In the genomic region with DNA sequence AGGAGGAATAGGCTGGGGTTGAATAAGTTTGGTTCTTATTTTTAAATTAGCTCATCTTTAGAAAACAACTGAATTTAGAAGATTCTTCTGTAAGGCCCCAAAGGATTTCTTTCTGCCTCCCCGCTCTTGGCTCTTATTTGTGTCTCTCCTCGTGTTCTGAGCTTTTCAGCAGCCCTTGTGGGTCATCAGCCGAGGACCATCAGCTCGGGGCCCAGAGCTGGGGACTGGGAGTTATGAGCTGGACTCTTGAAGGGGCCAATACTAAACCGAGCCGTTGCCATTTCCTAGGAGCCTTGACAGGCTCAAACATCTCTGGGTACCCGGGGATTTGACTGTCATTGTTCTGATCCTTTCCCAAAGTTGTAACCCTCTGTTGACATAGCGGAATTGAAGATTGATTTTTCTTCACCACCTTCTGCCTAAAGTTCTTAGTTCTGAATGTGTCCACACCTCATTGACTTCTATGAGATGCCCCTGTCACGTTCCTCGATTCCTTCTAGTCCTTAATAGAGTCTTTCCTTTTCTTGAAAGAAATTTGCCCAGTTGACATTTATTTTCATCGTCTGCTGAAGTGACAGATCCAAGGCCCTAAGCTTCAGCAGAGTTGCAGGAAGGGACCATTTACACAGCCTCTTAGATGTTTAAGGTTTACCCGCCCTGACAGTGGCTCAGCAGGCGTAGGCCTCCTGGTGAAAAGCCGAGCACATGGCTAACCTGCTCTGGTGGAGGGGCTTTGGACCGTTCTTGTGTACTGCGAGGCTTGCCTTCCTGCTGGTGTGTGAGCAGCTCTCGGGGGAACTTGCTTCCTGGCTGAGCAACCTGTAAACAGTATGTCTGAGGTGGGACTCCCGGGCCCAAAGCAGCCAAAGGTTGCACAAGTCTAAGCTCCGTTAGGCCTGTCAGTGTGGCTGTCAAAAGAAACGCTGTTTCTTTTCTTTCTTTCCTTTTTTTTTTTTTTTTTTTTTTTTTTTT, we compare ENCODE assay signal across 17 cellular contexts. TPM values are rescaled to one million over a fixed set of nuclear protein-coding genes. Genes with fewer than 3 reads are reported as not detected.
DNase-seq lines count a peak whose midpoint lies in the region; ATAC-seq and TF ChIP-seq lines count a peak whose summit lies in the region.
"Had no signal": no experiment of that assay in that cellular context is flagged by ENCODE, and none has a peak within 500 bp of the region (broad histone marks: within the 10 kb centered on the region; RNA-seq: fewer than 3 reads in every experiment).

No MANE protein-coding gene starts in this region.

- intact Hi-C loops in esophagus squamous epithelium (cut with DNase I), result no loop called here
- intact Hi-C loops in activated CD4-positive, alpha-beta T cell treated with anti-CD3 and anti-CD28 coated beads for 36 hours (cut with DNase I, micrococcal nuclease), result no loop called here

- CTCF ChIA-PET in activated CD4-positive, alpha-beta T cell treated with anti-CD3 and anti-CD28 coated beads for 36 hours (lab: Charles Lee), result interaction anchor here (1.0 to 1.2 kb wide), 3 partner anchors 8 to 158 kb away, joined by 3 to 9 read pairs (median 5); no protein-coding TSS in a partner anchor

- ATAC-seq in activated naive CD8-positive, alpha-beta T cell treated with anti-CD3 and anti-CD28 coated beads, Interleukin-2, amount 50 U/mL, for 24 hours, result no peak
- no peak for ATAC-seq in stimulated activated naive B cell treated with anti-CD40 and anti-IgM and Interleukin-4, amounts not matched to agents 10 μg/mL and 1 μg/mL and 100 μg/mL, for 72 hours (replicated peaks)
- ATAC-seq in activated CD4-positive, alpha-beta T cell treated with anti-CD3 and anti-CD28 coated beads for 36 hours, result no peak
- ATAC-seq: left lung had no signal

- peaks cover 15% of the 10 kb centered on the region for H3K36me3 Mint-ChIP-seq in activated naive CD8-positive, alpha-beta T cell treated with anti-CD3 and anti-CD28 coated beads, Interleukin-2, amount 50 U/mL, for 24 hours (ENCODE audit: low read depth)
- H3K36me3 Mint-ChIP-seq in activated naive CD8-positive, alpha-beta T cell treated with anti-CD3 and anti-CD28 coated beads for 36 hours, result peaks cover 3% of the 10 kb centered on the region
- H3K36me3 Mint-ChIP-seq in osteocyte (ENCODE audit: unreplicated experiment), result peaks cover 35% of the 10 kb centered on the region
- peaks cover 19 to 45% of the 10 kb centered on the region in 2 donors for H3K36me3 Mint-ChIP-seq in stimulated activated naive B cell treated with anti-CD40 and anti-IgM and Interleukin-4, amounts not matched to agents 10 μg/mL and 1 μg/mL and 100 μg/mL, for 72 hours
- H3K36me3 Mint-ChIP-seq in activated CD4-positive, alpha-beta T cell treated with anti-CD3 and anti-CD28 coated beads for 36 hours (ENCODE audit: low read depth), result no peaks in the 10 kb centered on the region
- H3K36me3 Mint-ChIP-seq: activated naive CD8-positive, alpha-beta T cell treated with anti-CD3 and anti-CD28 coated beads, Interleukin-2, amount 10 ng/mL, durations not matched to agents 7 days and 5 days had no signal

- 66 to 73% methylated on average over 11 to 15 of the region's 20 CpGs for WGBS in esophagus squamous epithelium, 2 donors
- 50% methylated on average over 20 of the region's 20 CpGs for WGBS in urinary bladder

- H3K36me3 ChIP-seq in esophagus squamous epithelium, result peaks cover 14 to 89% (median 19%) of the 10 kb centered on the region in 3 donors
- H3K36me3 ChIP-seq in urinary bladder (ENCODE audit: insufficient read depth), result no peaks in the 10 kb centered on the region

- no peak for TF ChIP-seq CTCF in esophagus squamous epithelium (IDR thresholded peaks at IDR 0.05)
- no peak for TF ChIP-seq CTCF in osteocyte (IDR thresholded peaks at IDR 0.05)

- H3K4me1 ChIP-seq in esophagus squamous epithelium (peaks cover 3 to 64% (median 31%) of the 10 kb centered on the region in 3 donors), urinary bladder (ENCODE audit: insufficient read depth) (no peaks in the 10 kb centered on the region)
- H3K4me1 ChIP-seq: testis had no signal

- H3K27ac Mint-ChIP-seq in activated naive CD8-positive, alpha-beta T cell treated with anti-CD3 and anti-CD28 coated beads, Interleukin-2, amount 50 U/mL, for 24 hours, result peak overlapping the region; percentile 12
- H3K27ac Mint-ChIP-seq in activated naive CD8-positive, alpha-beta T cell treated with anti-CD3 and anti-CD28 coated beads for 36 hours, result no peak overlapping the region
- H3K27ac Mint-ChIP-seq in osteocyte (ENCODE audit: unreplicated experiment), result peak overlapping the region; percentile 91
- H3K27ac Mint-ChIP-seq in stimulated activated naive B cell treated with anti-CD40 and anti-IgM and Interleukin-4, amounts not matched to agents 10 μg/mL and 1 μg/mL and 100 μg/mL, for 72 hours, result no peak overlapping the region
- no peak overlapping the region for H3K27ac Mint-ChIP-seq in activated CD4-positive, alpha-beta T cell treated with anti-CD3 and anti-CD28 coated beads for 36 hours
- H3K27ac Mint-ChIP-seq: activated naive CD8-positive, alpha-beta T cell treated with anti-CD3 and anti-CD28 coated beads, Interleukin-2, amount 10 ng/mL, durations not matched to agents 7 days and 5 days had no signal

- H3K27me3 ChIP-seq in esophagus squamous epithelium, result no peaks in the 10 kb centered on the region
- H3K27me3 ChIP-seq: left lung, testis had no signal

- H3K27ac ChIP-seq in esophagus squamous epithelium (peak overlapping the region; percentile 19 to 74 (median 68)), urinary bladder (ENCODE audit: low read depth) (peak overlapping the region; percentile 28)

- H3K4me1 Mint-ChIP-seq in activated naive CD8-positive, alpha-beta T cell treated with anti-CD3 and anti-CD28 coated beads, Interleukin-2, amount 50 U/mL, for 24 hours, result no peaks in the 10 kb centered on the region
- H3K4me1 Mint-ChIP-seq in activated naive CD8-positive, alpha-beta T cell treated with anti-CD3 and anti-CD28 coated beads for 36 hours, result no peaks in the 10 kb centered on the region
- peaks cover 64% of the 10 kb centered on the region for H3K4me1 Mint-ChIP-seq in osteocyte (ENCODE audit: unreplicated experiment)
- peaks cover 0 to 2% of the 10 kb centered on the region in 2 donors for H3K4me1 Mint-ChIP-seq in stimulated activated naive B cell treated with anti-CD40 and anti-IgM and Interleukin-4, amounts not matched to agents 10 μg/mL and 1 μg/mL and 100 μg/mL, for 72 hours
- no peaks in the 10 kb centered on the region for H3K4me1 Mint-ChIP-seq in activated CD4-positive, alpha-beta T cell treated with anti-CD3 and anti-CD28 coated beads for 36 hours
- H3K4me1 Mint-ChIP-seq: activated naive CD8-positive, alpha-beta T cell treated with anti-CD3 and anti-CD28 coated beads, Interleukin-2, amount 10 ng/mL, durations not matched to agents 7 days and 5 days had no signal

- H3K9me3 Mint-ChIP-seq in activated naive CD8-positive, alpha-beta T cell treated with anti-CD3 and anti-CD28 coated beads, Interleukin-2, amount 50 U/mL, for 24 hours, result no peaks in the 10 kb centered on the region
- H3K9me3 Mint-ChIP-seq in activated naive CD8-positive, alpha-beta T cell treated with anti-CD3 and anti-CD28 coated beads for 36 hours, result no peaks in the 10 kb centered on the region
- H3K9me3 Mint-ChIP-seq in osteocyte (ENCODE audit: unreplicated experiment), result no peaks in the 10 kb centered on the region
- no peaks in the 10 kb centered on the region for H3K9me3 Mint-ChIP-seq in stimulated activated naive B cell treated with anti-CD40 and anti-IgM and Interleukin-4, amounts not matched to agents 10 μg/mL and 1 μg/mL and 100 μg/mL, for 72 hours
- no peaks in the 10 kb centered on the region for H3K9me3 Mint-ChIP-seq in activated CD4-positive, alpha-beta T cell treated with anti-CD3 and anti-CD28 coated beads for 36 hours (ENCODE audit: low read depth)
- H3K9me3 Mint-ChIP-seq: activated naive CD8-positive, alpha-beta T cell treated with anti-CD3 and anti-CD28 coated beads, Interleukin-2, amount 10 ng/mL, durations not matched to agents 7 days and 5 days had no signal

- no peak overlapping the region for H3K4me3 Mint-ChIP-seq in activated naive CD8-positive, alpha-beta T cell treated with anti-CD3 and anti-CD28 coated beads, Interleukin-2, amount 50 U/mL, for 24 hours
- no peak overlapping the region for H3K4me3 Mint-ChIP-seq in activated naive CD8-positive, alpha-beta T cell treated with anti-CD3 and anti-CD28 coated beads for 36 hours
- H3K4me3 Mint-ChIP-seq in osteocyte (ENCODE audit: unreplicated experiment), result no peak overlapping the region
- no peak overlapping the region for H3K4me3 Mint-ChIP-seq in stimulated activated naive B cell treated with anti-CD40 and anti-IgM and Interleukin-4, amounts not matched to agents 10 μg/mL and 1 μg/mL and 100 μg/mL, for 72 hours
- H3K4me3 Mint-ChIP-seq in activated CD4-positive, alpha-beta T cell treated with anti-CD3 and anti-CD28 coated beads for 36 hours, result no peak overlapping the region
- H3K4me3 Mint-ChIP-seq: activated naive CD8-positive, alpha-beta T cell treated with anti-CD3 and anti-CD28 coated beads, Interleukin-2, amount 10 ng/mL, durations not matched to agents 7 days and 5 days had no signal

- no peak for TF ChIP-seq POLR2A in esophagus squamous epithelium (IDR thresholded peaks at IDR 0.05)

- H3K4me3 ChIP-seq in esophagus squamous epithelium, result no peak overlapping the region
- no peak overlapping the region for H3K4me3 ChIP-seq in urinary bladder (ENCODE audit: low read depth, low read length)
- H3K4me3 ChIP-seq: left lung, testis had no signal

- POLR2A ChIA-PET in activated CD4-positive, alpha-beta T cell treated with anti-CD3 and anti-CD28 coated beads for 36 hours (lab: Charles Lee), result interaction anchor here (0.6 kb wide), 2 partner anchors 25 to 103 kb away, joined by 3 read pairs; no protein-coding TSS in a partner anchor

- no peaks in the 10 kb centered on the region for H3K27me3 Mint-ChIP-seq in activated naive CD8-positive, alpha-beta T cell treated with anti-CD3 and anti-CD28 coated beads, Interleukin-2, amount 50 U/mL, for 24 hours
- H3K27me3 Mint-ChIP-seq in activated naive CD8-positive, alpha-beta T cell treated with anti-CD3 and anti-CD28 coated beads for 36 hours, result no peaks in the 10 kb centered on the region
- H3K27me3 Mint-ChIP-seq in osteocyte (ENCODE audit: unreplicated experiment), result no peaks in the 10 kb centered on the region
- no peaks in the 10 kb centered on the region for H3K27me3 Mint-ChIP-seq in stimulated activated naive B cell treated with anti-CD40 and anti-IgM and Interleukin-4, amounts not matched to agents 10 μg/mL and 1 μg/mL and 100 μg/mL, for 72 hours
- H3K27me3 Mint-ChIP-seq in activated CD4-positive, alpha-beta T cell treated with anti-CD3 and anti-CD28 coated beads for 36 hours, result no peaks in the 10 kb centered on the region
- H3K27me3 Mint-ChIP-seq: activated naive CD8-positive, alpha-beta T cell treated with anti-CD3 and anti-CD28 coated beads, Interleukin-2, amount 10 ng/mL, durations not matched to agents 7 days and 5 days had no signal

- no peak for DNase-seq in activated naive CD8-positive, alpha-beta T cell treated with anti-CD3 and anti-CD28 coated beads, Interleukin-2, amount 50 U/mL, for 24 hours
- no peak for DNase-seq in activated naive CD8-positive, alpha-beta T cell treated with anti-CD3 and anti-CD28 coated beads for 36 hours
- DNase-seq in esophagus squamous epithelium (lab: John Stamatoyannopoulos, UW), result no peak
- DNase-seq in osteocyte (ENCODE audit: extremely low spot score, unreplicated experiment), result no peak
- no peak for DNase-seq in stimulated activated naive B cell treated with anti-CD40 and anti-IgM and Interleukin-4, amounts not matched to agents 10 μg/mL and 1 μg/mL and 100 μg/mL, for 72 hours
- no peak for DNase-seq in activated CD4-positive, alpha-beta T cell treated with anti-CD3 and anti-CD28 coated beads for 36 hours
- no peak for DNase-seq in NK-92 treated with Interleukin-12 subunit alpha and Interleukin-12 subunit beta, amount 100 ng/mL, for 24 hours (lab: John Stamatoyannopoulos, UW)
- DNase-seq: activated naive CD8-positive, alpha-beta T cell treated with anti-CD3 and anti-CD28 coated beads, Interleukin-2, amount 10 ng/mL, durations not matched to agents 7 days and 5 days; Calu3; effector CD8-positive, alpha-beta T cell; KBM-7; left lung; NCI-H526 treated with DMSO at 0.1 percent for 48 hours; RPMI8226; testis had no signal

- H3K9me3 ChIP-seq in esophagus squamous epithelium, result no peaks in the 10 kb centered on the region
- H3K9me3 ChIP-seq: left lung, testis had no signal

RNA-seq across cellular contexts. Expression of gene ABL1, which starts 24.0 kb away (rescaled TPM):
- total RNA-seq in activated naive CD8-positive, alpha-beta T cell treated with anti-CD3 and anti-CD28 coated beads for 36 hours, result 10 to 100 TPM; 37.9 to 38.5 TPM
- total RNA-seq in esophagus squamous epithelium (10 to 100 TPM; 22.1 to 51.7 (median 27.1) TPM), osteocyte (97.7 and 101 TPM in 2 replicates), urinary bladder (46.5 TPM)
- polyA plus RNA-seq in urinary bladder, result 125 TPM
- 10 to 100 TPM; 31.8 to 32.3 TPM for total RNA-seq in activated CD4-positive, alpha-beta T cell treated with anti-CD3 and anti-CD28 coated beads for 36 hours

RNA-seq across cellular contexts. Expression of gene QRFP, which starts 37.6 kb away (rescaled TPM):
- total RNA-seq in activated naive CD8-positive, alpha-beta T cell treated with anti-CD3 and anti-CD28 coated beads for 36 hours, result not detected
- total RNA-seq in esophagus squamous epithelium (under 1 TPM in 1 of 4 donors, not detected in 3; 0.18 TPM), osteocyte (not detected in 2 replicates), urinary bladder (not detected)
- polyA plus RNA-seq in urinary bladder, result 0.15 TPM
- not detected for total RNA-seq in activated CD4-positive, alpha-beta T cell treated with anti-CD3 and anti-CD28 coated beads for 36 hours
- total RNA-seq: A172; activated naive CD8-positive, alpha-beta T cell treated with anti-CD3 and anti-CD28 coated beads, Interleukin-2, amount 10 ng/mL, durations not matched to agents 7 days and 5 days; Calu3 had no signal

Comparison
In these comparisons a context has a peak if more than half of its experiments do, and no peak if none do; other contexts are left out.
1. H3K27ac Mint-ChIP-seq: peak in activated naive CD8-positive, alpha-beta T cell treated with anti-CD3 and anti-CD28 coated beads, Interleukin-2, amount 50 U/mL, for 24 hours (single experiment) and osteocyte (single experiment); none in activated naive CD8-positive, alpha-beta T cell treated with anti-CD3 and anti-CD28 coated beads for 36 hours (single experiment), stimulated activated naive B cell treated with anti-CD40 and anti-IgM and Interleukin-4, amounts not matched to agents 10 μg/mL and 1 μg/mL and 100 μg/mL, for 72 hours (single experiment) and activated CD4-positive, alpha-beta T cell treated with anti-CD3 and anti-CD28 coated beads for 36 hours (single experiment).